Comparison of ENCODE assay signal across 23 cellular contexts in the genomic region with DNA sequence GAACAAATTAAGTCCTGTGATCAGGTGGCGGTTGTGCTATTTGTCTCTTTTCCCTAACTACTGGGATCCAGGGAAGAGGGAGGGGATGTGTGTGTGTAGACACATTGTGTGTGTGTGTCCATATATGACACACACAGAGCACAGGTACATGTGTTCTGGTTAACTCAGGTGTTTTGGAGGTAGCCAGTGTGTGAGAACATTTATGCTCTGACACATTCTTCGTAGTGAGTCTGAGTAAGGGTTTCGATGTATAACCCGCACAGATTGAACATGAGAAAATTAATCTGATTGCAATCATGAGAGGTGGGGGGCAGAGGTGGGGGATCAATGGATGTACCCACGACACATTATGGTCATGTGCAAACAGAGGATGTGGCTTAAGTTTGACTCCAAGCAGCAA. TPM values are rescaled to one million over a fixed set of nuclear protein-coding genes. Genes with fewer than 3 reads are reported as not detected.
DNase-seq lines count a peak whose midpoint lies in the region; ATAC-seq and TF ChIP-seq lines count a peak whose summit lies in the region.
"Had no signal": no experiment of that assay in that cellular context is flagged by ENCODE, and none has a peak within 500 bp of the region (broad histone marks: within the 10 kb centered on the region; RNA-seq: fewer than 3 reads in every experiment).

No MANE protein-coding gene starts in this region.

- CTCF ChIA-PET in activated CD4-positive, alpha-beta memory T cell treated with anti-CD3 and anti-CD28 coated beads for 36 hours (lab: Charles Lee) = interaction anchor here (0.7 to 3.3 kb wide), 2 partner anchors 21 to 45 kb away, joined by 3 to 35 read pairs; no protein-coding TSS in a partner anchor

- intact Hi-C loops in activated CD4-positive, alpha-beta memory T cell treated with anti-CD3 and anti-CD28 coated beads for 36 hours (cut with micrococcal nuclease) = no loop called here
- intact Hi-C loops in posterior vena cava (cut with DNase I) = no loop called here

- POLR2A ChIA-PET in activated CD4-positive, alpha-beta memory T cell treated with anti-CD3 and anti-CD28 coated beads for 36 hours (lab: Charles Lee) = no interaction called here

- TF ChIP-seq CTCF in GM12865 (IDR thresholded peaks at IDR 0.05; ENCODE audit: insufficient read depth, low read depth, low read length, missing control alignments) (no peak), glutamatergic neuron (IDR thresholded peaks at IDR 0.05; ENCODE audit: partially characterized antibody, unreplicated experiment) (no peak)

- no peak overlapping the region for H3K4me3 Mint-ChIP-seq in activated T-cell treated with anti-CD3 and anti-CD28 coated beads, Interleukin-2, amount 50 U/mL, for 24 hours
- H3K4me3 Mint-ChIP-seq in activated CD4-positive, alpha-beta memory T cell treated with anti-CD3 and anti-CD28 coated beads for 36 hours = peak overlapping the region; percentile 48
- H3K4me3 Mint-ChIP-seq in glutamatergic neuron (ENCODE audit: unreplicated experiment) = no peak overlapping the region
- H3K4me3 Mint-ChIP-seq: GM23338 had no signal

- peak overlapping the region; percentile 26 for H3K27ac Mint-ChIP-seq in activated T-cell treated with anti-CD3 and anti-CD28 coated beads, Interleukin-2, amount 50 U/mL, for 24 hours
- H3K27ac Mint-ChIP-seq in activated CD4-positive, alpha-beta memory T cell treated with anti-CD3 and anti-CD28 coated beads for 36 hours = peak overlapping the region; percentile 67
- H3K27ac Mint-ChIP-seq in glutamatergic neuron (ENCODE audit: unreplicated experiment) = no peak overlapping the region
- H3K27ac Mint-ChIP-seq: GM23338 had no signal

- H3K9me3 Mint-ChIP-seq in activated T-cell treated with anti-CD3 and anti-CD28 coated beads, Interleukin-2, amount 50 U/mL, for 24 hours = no peaks in the 10 kb centered on the region
- no peaks in the 10 kb centered on the region for H3K9me3 Mint-ChIP-seq in activated CD4-positive, alpha-beta memory T cell treated with anti-CD3 and anti-CD28 coated beads for 36 hours
- no peaks in the 10 kb centered on the region for H3K9me3 Mint-ChIP-seq in glutamatergic neuron (ENCODE audit: unreplicated experiment)
- H3K9me3 Mint-ChIP-seq: GM23338 had no signal

- H3K4me1 Mint-ChIP-seq in activated T-cell treated with anti-CD3 and anti-CD28 coated beads, Interleukin-2, amount 50 U/mL, for 24 hours (ENCODE audit: low read depth) = peaks cover 76% of the 10 kb centered on the region
- peaks cover 83% of the 10 kb centered on the region for H3K4me1 Mint-ChIP-seq in activated CD4-positive, alpha-beta memory T cell treated with anti-CD3 and anti-CD28 coated beads for 36 hours (ENCODE audit: low read depth)
- no peaks in the 10 kb centered on the region for H3K4me1 Mint-ChIP-seq in glutamatergic neuron (ENCODE audit: low read depth, unreplicated experiment)

- DNase-seq in activated T-cell treated with anti-CD3 and anti-CD28 coated beads, Interleukin-2, amount 50 U/mL, for 24 hours = no peak
- no peak for DNase-seq in activated T-cell treated with anti-CD3 and anti-CD28 coated beads for 4 hours
- peak; percentile 40 for DNase-seq in GM12865 (ENCODE audit: low read depth)
- DNase-seq in activated CD4-positive, alpha-beta memory T cell treated with anti-CD3 and anti-CD28 coated beads for 36 hours = no peak
- DNase-seq in posterior vena cava (ENCODE audit: low spot score) = peak; percentile 3
- DNase-seq in glutamatergic neuron = no peak
- DNase-seq in RPMI8226 = no peak
- DNase-seq: activated effector memory CD4-positive, alpha-beta T cell treated with Interleukin-2 at 50 U/mL for 16 hours; left colon; mesendoderm; NCI-H1092 treated with DMSO at 0.1 percent for 48 hours; NCI-H2029 treated with DMSO at 0.1 percent for 48 hours; NCI-H226; NCI-H82; PC-9; stimulated activated CD4-positive, alpha-beta T cell treated with anti-CD3 and anti-CD28 coated beads, Interleukin-4, amount 100 ng/mL, for 24 hours; upper lobe of right lung had no signal

- no peaks in the 10 kb centered on the region for H3K27me3 Mint-ChIP-seq in activated T-cell treated with anti-CD3 and anti-CD28 coated beads, Interleukin-2, amount 50 U/mL, for 24 hours
- no peaks in the 10 kb centered on the region for H3K27me3 Mint-ChIP-seq in activated CD4-positive, alpha-beta memory T cell treated with anti-CD3 and anti-CD28 coated beads for 36 hours
- no peaks in the 10 kb centered on the region for H3K27me3 Mint-ChIP-seq in glutamatergic neuron (ENCODE audit: unreplicated experiment)

- peaks cover 86% of the 10 kb centered on the region for H3K36me3 Mint-ChIP-seq in activated T-cell treated with anti-CD3 and anti-CD28 coated beads, Interleukin-2, amount 50 U/mL, for 24 hours (ENCODE audit: low read depth)
- H3K36me3 Mint-ChIP-seq in activated CD4-positive, alpha-beta memory T cell treated with anti-CD3 and anti-CD28 coated beads for 36 hours = peaks cover 83% of the 10 kb centered on the region
- no peaks in the 10 kb centered on the region for H3K36me3 Mint-ChIP-seq in glutamatergic neuron (ENCODE audit: unreplicated experiment)

- no peak for ATAC-seq in HG02870 (IDR thresholded peaks at IDR 0.05; ENCODE audit: unreplicated experiment)
- ATAC-seq: upper lobe of right lung had no signal

- H3K4me3 ChIP-seq in GM12865 (ENCODE audit: low read depth, low read length) = no peak overlapping the region
- H3K4me3 ChIP-seq: BLaER1, cardiac muscle cell, GM23338, PC-9, upper lobe of right lung had no signal

RNA-seq across cellular contexts. Expression of gene ZC3H12D, which starts 12.6 kb away (rescaled TPM):
- 100 to 1,000 TPM; 124 to 129 TPM for total RNA-seq in activated CD4-positive, alpha-beta memory T cell treated with anti-CD3 and anti-CD28 coated beads for 36 hours
- total RNA-seq in posterior vena cava = 1 to 10 TPM; 1.8 to 2.2 TPM
- 48.7 TPM for total RNA-seq in glutamatergic neuron (ENCODE audit: unreplicated experiment)
- total RNA-seq: endothelial cell of umbilical vein, LHCN-M2, PC-9 had no signal

Comparison
In these comparisons a context has a peak if more than half of its experiments do, and no peak if none do; other contexts are left out.
1. DNase-seq: peak in GM12865 (single experiment) and posterior vena cava (single experiment); none in activated T-cell treated with anti-CD3 and anti-CD28 coated beads, Interleukin-2, amount 50 U/mL, for 24 hours (single experiment), activated T-cell treated with anti-CD3 and anti-CD28 coated beads for 4 hours (single experiment), activated CD4-positive, alpha-beta memory T cell treated with anti-CD3 and anti-CD28 coated beads for 36 hours (single experiment), glutamatergic neuron (single experiment) and RPMI8226 (single experiment).
2. RNA of gene ZC3H12D, which starts 12.6 kb away (total RNA-seq): 124 to 129 TPM in activated CD4-positive, alpha-beta memory T cell treated with anti-CD3 and anti-CD28 coated beads for 36 hours and 48.7 TPM in glutamatergic neuron (single experiment); 1.8 to 2.2 TPM in posterior vena cava; every median in the first group is over 10 times any median in the second.